In the genomic region with DNA sequence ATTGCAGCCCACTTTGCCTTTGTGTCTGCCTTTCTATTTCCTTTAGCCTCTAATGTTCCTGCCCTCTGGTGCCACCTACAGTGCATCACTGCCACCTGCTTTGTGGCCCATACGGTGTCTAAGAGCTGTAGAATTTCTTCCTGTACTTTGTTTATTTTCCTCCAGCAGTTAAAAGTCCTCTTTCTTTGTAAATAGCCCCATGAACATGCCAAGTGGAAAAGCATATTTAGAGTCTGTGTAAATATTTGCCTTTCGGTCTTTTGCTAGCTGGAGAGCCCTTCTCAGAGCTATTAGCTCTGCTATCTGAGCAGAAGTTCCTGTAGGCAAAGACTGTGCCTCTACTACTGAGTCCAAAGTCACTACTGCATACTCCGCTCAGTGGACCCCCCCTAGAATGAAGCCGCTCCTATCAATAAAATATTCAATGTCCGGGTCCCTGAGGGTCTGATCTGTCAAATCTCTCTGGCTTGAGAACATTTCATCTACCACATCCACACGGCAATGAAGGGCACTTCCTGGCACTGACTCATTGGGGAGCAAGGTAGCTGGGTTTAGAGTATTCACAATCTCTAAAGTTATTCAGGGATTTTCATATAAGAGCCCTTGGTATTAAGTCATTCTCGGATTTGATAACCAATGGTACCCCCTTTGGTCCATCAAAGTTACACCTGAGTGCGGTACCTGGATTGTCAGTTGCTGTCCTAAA, we compare ENCODE assay signal across 8 cellular contexts. TPM values are rescaled to one million over a fixed set of nuclear protein-coding genes. Genes with fewer than 3 reads are reported as not detected.
DNase-seq lines count a peak whose midpoint lies in the region; ATAC-seq and TF ChIP-seq lines count a peak whose summit lies in the region.

No MANE protein-coding gene starts in this region.

- no peaks in the 10 kb centered on the region for H4K20me1 ChIP-seq in osteoblast (ENCODE audit: insufficient read depth, low read length)

- DNase-seq in GM12865 (ENCODE audit: low read depth): peak; percentile 47
- peak; percentile 49 for DNase-seq in HT1080 (ENCODE audit: low read depth)
- peak; percentile 43 for DNase-seq in SK-MEL-5 (ENCODE audit: low read depth, low spot score)
- DNase-seq in central memory CD8-positive, alpha-beta T cell (ENCODE audit: low spot score in 2 of 2): no peak
- DNase-seq in osteoblast (ENCODE audit: insufficient read length, low spot score, missing footprints): no peak
- no peak for DNase-seq in ovary
- no peak for DNase-seq in cerebellar cortex (ENCODE audit: low spot score)

- in situ Hi-C loops in SK-MEL-5 (cut with HindIII; ENCODE audit: low pct_unique_long_range_greater_than_20kb, low sequenced_read_pairs): no loop called here

- peak; percentile 80 for ATAC-seq in GM21447 (IDR thresholded peaks at IDR 0.05; ENCODE audit: unreplicated experiment)
- ATAC-seq in central memory CD8-positive, alpha-beta T cell (replicated peaks; ENCODE audit: extremely low read depth, poor library complexity, severe bottlenecking): peak; percentile 43

- TF ChIP-seq CTCF in GM12865 (IDR thresholded peaks at IDR 0.05; ENCODE audit: insufficient read depth, low read depth, low read length, missing control alignments) (peak; percentile 55), osteoblast (IDR thresholded peaks at IDR 0.05; ENCODE audit: extremely low read depth, low read depth, low read length) (peak; percentile 14), ovary (IDR thresholded peaks at IDR 0.05) (no peak)

- H3K27ac ChIP-seq in osteoblast (ENCODE audit: low read depth, low read length): no peak overlapping the region
- H3K27ac ChIP-seq in ovary: no peak overlapping the region

- H3K4me2 ChIP-seq in osteoblast (ENCODE audit: insufficient read depth, low read length): no peak overlapping the region

- no peak overlapping the region for H3K4me3 ChIP-seq in GM12865 (ENCODE audit: low read depth, low read length)
- no peak overlapping the region for H3K4me3 ChIP-seq in osteoblast (ENCODE audit: insufficient read depth, low read length)
- H3K4me3 ChIP-seq in ovary: no peak overlapping the region

- no peak for TF ChIP-seq POLR2A in ovary (IDR thresholded peaks at IDR 0.05)

- intact Hi-C loops in ovary (cut with DNase I): no loop called here

- TF ChIP-seq EP300 in ovary (IDR thresholded peaks at IDR 0.05): no peak

- H3K4me1 Mint-ChIP-seq in central memory CD8-positive, alpha-beta T cell: no peaks in the 10 kb centered on the region

- no peaks in the 10 kb centered on the region for H3K27me3 ChIP-seq in osteoblast (ENCODE audit: insufficient read depth, low read length)
- no peaks in the 10 kb centered on the region for H3K27me3 ChIP-seq in ovary

- no peaks in the 10 kb centered on the region for H3K4me1 ChIP-seq in osteoblast (ENCODE audit: insufficient read depth, low read length)
- H3K4me1 ChIP-seq in ovary (ENCODE audit: insufficient read depth): no peaks in the 10 kb centered on the region

- H3K9me3 Mint-ChIP-seq in central memory CD8-positive, alpha-beta T cell: no peaks in the 10 kb centered on the region

- no peak overlapping the region for H2AFZ ChIP-seq in osteoblast (ENCODE audit: low read length)

- H3K79me2 ChIP-seq in osteoblast (ENCODE audit: insufficient read depth, low read length): no peaks in the 10 kb centered on the region

- no peaks in the 10 kb centered on the region for H3K36me3 Mint-ChIP-seq in central memory CD8-positive, alpha-beta T cell (ENCODE audit: insufficient read depth)

- H3K4me3 Mint-ChIP-seq in central memory CD8-positive, alpha-beta T cell: no peak overlapping the region

- H3K27ac Mint-ChIP-seq in central memory CD8-positive, alpha-beta T cell (ENCODE audit: low read depth): no peak overlapping the region

- H3K9me3 ChIP-seq in osteoblast (ENCODE audit: low read depth, low read length) (no peaks in the 10 kb centered on the region), ovary (no peaks in the 10 kb centered on the region)

- H3K36me3 ChIP-seq in osteoblast (ENCODE audit: insufficient read depth, low read length): no peaks in the 10 kb centered on the region
- no peaks in the 10 kb centered on the region for H3K36me3 ChIP-seq in ovary

- H3K27me3 Mint-ChIP-seq in central memory CD8-positive, alpha-beta T cell: no peaks in the 10 kb centered on the region

- WGBS in ovary, 3 donors: 70 to 74% (median 72%) methylated on average over 8 of the region's 8 CpGs

RNA-seq across cellular contexts. Expression of a gene that starts 36.3 kb away (rescaled TPM):
- 0.11 TPM in 1 of 2 replicates, not detected in the other for total RNA-seq in HT1080 (2014; rRNA removed; shearing (Covaris generic))
- not detected in 2 replicates for polyA plus RNA-seq in HT1080 (2015; cell fraction: cytosol; rRNA removed)
- 0.33 TPM in 1 of 2 replicates, not detected in the other for polyA plus RNA-seq in HT1080 (2015; cell fraction: nucleus; rRNA removed)
- total RNA-seq in SK-MEL-5 (2014; rRNA removed; shearing (Covaris generic)): not detected in 2 replicates
- polyA plus RNA-seq in SK-MEL-5 (2015; cell fraction: cytosol; rRNA removed): not detected in 2 replicates
- polyA plus RNA-seq in SK-MEL-5 (2015; cell fraction: nucleus; rRNA removed): not detected in 2 replicates
- total RNA-seq in osteoblast (not detected in 2 replicates), ovary (under 1 TPM in 5 of 7 donors, not detected in 2; 0.12 to 0.65 (median 0.25) TPM)
- under 1 TPM in 1 of 2 donors, not detected in 1; 0.17 TPM for polyA plus RNA-seq in ovary

Comparison
In these comparisons a context has a peak if more than half of its experiments do, and no peak if none do; other contexts are left out.
1. DNase-seq: peak in GM12865 (single experiment), HT1080 (single experiment) and SK-MEL-5 (single experiment); none in central memory CD8-positive, alpha-beta T cell (0 of 2), osteoblast (single experiment), ovary (0 of 5) and cerebellar cortex (single experiment).
2. CTCF ChIP-seq: peak in GM12865 (single experiment) and osteoblast (single experiment); none in ovary (0 of 3).